Comparison of ENCODE assay signal across 10 cellular contexts in the genomic region with DNA sequence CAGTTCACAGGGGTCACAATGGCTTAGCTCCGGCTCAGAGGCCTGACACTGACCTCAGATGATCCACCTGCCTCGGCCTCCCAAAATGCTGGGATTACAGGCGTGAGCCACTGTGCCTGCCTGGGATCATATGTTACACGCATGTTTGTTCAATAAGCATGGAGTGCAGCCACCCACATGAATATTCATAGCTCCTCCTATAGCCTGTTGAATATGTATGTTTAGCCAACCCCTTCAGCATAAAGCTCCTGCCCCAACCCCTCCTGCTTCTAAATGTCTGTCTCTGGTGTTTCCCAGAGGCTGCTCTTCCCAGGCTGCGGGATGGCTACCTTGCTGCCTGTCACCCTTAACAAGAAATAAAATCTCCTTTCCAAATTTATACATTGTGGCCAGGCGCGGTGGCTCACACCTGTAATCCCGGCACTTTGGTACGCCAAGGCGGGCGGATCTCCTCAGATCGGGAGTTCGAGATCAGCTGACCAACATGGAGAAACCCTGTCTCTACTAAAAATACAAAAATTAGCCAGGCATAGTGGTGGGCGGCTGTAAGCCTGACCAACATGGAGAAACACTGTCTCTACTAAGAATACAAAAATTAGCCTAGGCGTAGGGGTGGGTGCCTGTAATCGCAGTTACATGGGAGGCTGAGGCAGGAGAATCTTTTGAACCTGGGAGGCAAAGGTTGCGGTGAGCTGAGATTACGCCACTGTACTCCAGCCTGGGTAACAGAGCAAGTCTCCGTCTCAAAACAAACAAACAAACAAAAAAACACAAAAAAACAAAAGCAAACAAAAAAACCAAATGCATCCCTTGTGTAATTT. TPM values are rescaled to one million over a fixed set of nuclear protein-coding genes. Genes with fewer than 3 reads are reported as not detected.
DNase-seq lines count a peak whose midpoint lies in the region; ATAC-seq, FAIRE-seq and TF ChIP-seq lines count a peak whose summit lies in the region.
"Had no signal": no experiment of that assay in that cellular context is flagged by ENCODE, and none has a peak within 500 bp of the region (broad histone marks: within the 10 kb centered on the region; RNA-seq: fewer than 3 reads in every experiment).

No MANE protein-coding gene starts in this region.

- H3K9me3 Mint-ChIP-seq in activated naive CD8-positive, alpha-beta T cell treated with anti-CD3 and anti-CD28 coated beads for 36 hours, result no peaks in the 10 kb centered on the region
- no peaks in the 10 kb centered on the region for H3K9me3 Mint-ChIP-seq in naive thymus-derived CD8-positive, alpha-beta T cell

- H3K27me3 Mint-ChIP-seq in activated naive CD8-positive, alpha-beta T cell treated with anti-CD3 and anti-CD28 coated beads for 36 hours, result no peaks in the 10 kb centered on the region
- no peaks in the 10 kb centered on the region for H3K27me3 Mint-ChIP-seq in naive thymus-derived CD8-positive, alpha-beta T cell

- no peak overlapping the region for H3K27ac ChIP-seq in AG04450 (ENCODE audit: low read depth, low read length)

- no peaks in the 10 kb centered on the region for H3K36me3 Mint-ChIP-seq in activated naive CD8-positive, alpha-beta T cell treated with anti-CD3 and anti-CD28 coated beads for 36 hours
- H3K36me3 Mint-ChIP-seq in naive thymus-derived CD8-positive, alpha-beta T cell, result peaks cover 0 to 13% (median 0%) of the 10 kb centered on the region in 3 donors

- no peaks in the 10 kb centered on the region for H3K9me3 ChIP-seq in AG04450 (ENCODE audit: control insufficient read depth, insufficient read depth, low read length)

- H3K4me3 ChIP-seq in AG04450 (ENCODE audit: low read depth, low read length), result peak overlapping the region; percentile 29; the same call in 1 of the 2 replicates

- peaks cover 35% of the 10 kb centered on the region for H3K4me1 Mint-ChIP-seq in activated naive CD8-positive, alpha-beta T cell treated with anti-CD3 and anti-CD28 coated beads for 36 hours
- peaks cover 14 to 56% (median 46%) of the 10 kb centered on the region in 4 donors for H3K4me1 Mint-ChIP-seq in naive thymus-derived CD8-positive, alpha-beta T cell

- H3K27ac Mint-ChIP-seq in activated naive CD8-positive, alpha-beta T cell treated with anti-CD3 and anti-CD28 coated beads for 36 hours, result peak overlapping the region; percentile 70
- peak overlapping the region; percentile 74 to 94 (median 86) for H3K27ac Mint-ChIP-seq in naive thymus-derived CD8-positive, alpha-beta T cell

- TF ChIP-seq CTCF in AG04450 (IDR thresholded peaks at IDR 0.05; ENCODE audit: low read depth, low read length), result no peak

- no peak for ATAC-seq in naive thymus-derived CD8-positive, alpha-beta T cell
- ATAC-seq in HG03280 (IDR thresholded peaks at IDR 0.05; ENCODE audit: unreplicated experiment) (no peak), GM21717 (IDR thresholded peaks at IDR 0.05; ENCODE audit: unreplicated experiment) (no peak)

- H3K27me3 ChIP-seq in AG04450 (ENCODE audit: control insufficient read depth, insufficient read depth, low read length), result no peaks in the 10 kb centered on the region

- H3K4me3 Mint-ChIP-seq in activated naive CD8-positive, alpha-beta T cell treated with anti-CD3 and anti-CD28 coated beads for 36 hours, result peak overlapping the region; percentile 71
- H3K4me3 Mint-ChIP-seq in naive thymus-derived CD8-positive, alpha-beta T cell, result peak overlapping the region; percentile 64 to 95 (median 82)

- POLR2A ChIA-PET in AG04450 (lab: Yijun Ruan, JAX), result no interaction called here
- POLR2A ChIA-PET in naive thymus-derived CD8-positive, alpha-beta T cell (lab: Charles Lee), result interaction anchor here (1.0 to 2.4 kb wide), 2 partner anchors 17 to 52 kb away, joined by 3 to 7 read pairs; no protein-coding TSS in a partner anchor

- peak; percentile 5 for FAIRE-seq in GM18507 (lab: Jason Lieb, UNC)

- CTCF ChIA-PET in AG04450 (lab: Charles Lee), result no interaction called here

- DNase-seq in AG04450 (ENCODE audit: low read depth, low spot score) (no peak), GM18507 (ENCODE audit: extremely low spot score, insufficient read length, low read depth) (no peak), DMS153 (lab: John Stamatoyannopoulos, UW) (no peak), hippocampal formation (lab: John Stamatoyannopoulos, UW) (no peak)
- DNase-seq in activated naive CD8-positive, alpha-beta T cell treated with anti-CD3 and anti-CD28 coated beads for 36 hours, result no peak
- no peak for DNase-seq in naive thymus-derived CD8-positive, alpha-beta T cell
- DNase-seq: DMS79 treated with DMSO at 0.1 percent for 48 hours, NCI-H1092 treated with DMSO at 0.1 percent for 48 hours had no signal

RNA-seq across cellular contexts. Expression of gene APOBEC3F, which starts 1.1 kb away (rescaled TPM):
- 7.9 and 9.8 TPM in 2 replicates for polyA plus RNA-seq in AG04450 (2011; rRNA removed)
- 14.0 and 19.0 TPM in 2 replicates for polyA minus RNA-seq in AG04450 (2011; rRNA and poly(A)+ RNA removed)
- 10 to 100 TPM; 19.4 to 20.4 TPM for total RNA-seq in activated naive CD8-positive, alpha-beta T cell treated with anti-CD3 and anti-CD28 coated beads for 36 hours
- total RNA-seq in naive thymus-derived CD8-positive, alpha-beta T cell, result 10 to 100 TPM; 22.2 to 24.3 TPM
- polyA plus RNA-seq in naive thymus-derived CD8-positive, alpha-beta T cell, result 10 to 100 TPM in 1 of 3 donors, 1 to 10 TPM in 2; 7.0 to 10.1 (median 8.4) TPM

RNA-seq across cellular contexts. Expression of gene APOBEC3D, which starts 18.6 kb away (rescaled TPM):
- 0.73 and 1.4 TPM in 2 replicates for polyA plus RNA-seq in AG04450 (2011; rRNA removed)
- polyA minus RNA-seq in AG04450 (2011; rRNA and poly(A)+ RNA removed), result 0.87 and 1.0 TPM in 2 replicates
- 10 to 100 TPM; 23.1 to 24.1 TPM for total RNA-seq in activated naive CD8-positive, alpha-beta T cell treated with anti-CD3 and anti-CD28 coated beads for 36 hours
- 10 to 100 TPM in 1 of 2 experiments, 1 to 10 TPM in 1; 9.6 to 11.0 TPM for total RNA-seq in naive thymus-derived CD8-positive, alpha-beta T cell
- 1 to 10 TPM; 5.2 to 7.1 (median 6.0) TPM for polyA plus RNA-seq in naive thymus-derived CD8-positive, alpha-beta T cell

RNA-seq across cellular contexts. Expression of gene APOBEC3C, which starts 25.5 kb away (rescaled TPM):
- polyA plus RNA-seq in AG04450 (2011; rRNA removed), result 35.5 and 41.3 TPM in 2 replicates
- polyA minus RNA-seq in AG04450 (2011; rRNA and poly(A)+ RNA removed), result 31.8 and 33.4 TPM in 2 replicates
- total RNA-seq in activated naive CD8-positive, alpha-beta T cell treated with anti-CD3 and anti-CD28 coated beads for 36 hours, result 10 to 100 TPM; 61.6 to 63.1 TPM
- total RNA-seq in naive thymus-derived CD8-positive, alpha-beta T cell, result 10 to 100 TPM; 24.3 to 26.9 TPM
- polyA plus RNA-seq in naive thymus-derived CD8-positive, alpha-beta T cell, result 100 to 1,000 TPM in 1 of 3 donors, 10 to 100 TPM in 2; 64.7 to 119 (median 66.5) TPM

RNA-seq across cellular contexts. Expression of gene APOBEC3G, which starts 37.6 kb away (rescaled TPM):
- polyA plus RNA-seq in AG04450 (2011; rRNA removed), result 11.0 and 12.2 TPM in 2 replicates
- polyA minus RNA-seq in AG04450 (2011; rRNA and poly(A)+ RNA removed), result 10.4 and 11.4 TPM in 2 replicates
- total RNA-seq in activated naive CD8-positive, alpha-beta T cell treated with anti-CD3 and anti-CD28 coated beads for 36 hours, result 10 to 100 TPM; 44.2 to 44.3 TPM
- total RNA-seq in naive thymus-derived CD8-positive, alpha-beta T cell, result 10 to 100 TPM; 24.3 to 27.4 TPM
- 100 to 1,000 TPM in 1 of 3 donors, 10 to 100 TPM in 2; 30.6 to 113 (median 38.7) TPM for polyA plus RNA-seq in naive thymus-derived CD8-positive, alpha-beta T cell

RNA-seq across cellular contexts. Expression of gene APOBEC3B, which starts 57.4 kb away (rescaled TPM):
- 12.5 TPM in 2 replicates for polyA plus RNA-seq in AG04450 (2011; rRNA removed)
- 11.4 and 12.7 TPM in 2 replicates for polyA minus RNA-seq in AG04450 (2011; rRNA and poly(A)+ RNA removed)
- 1 to 10 TPM; 3.4 TPM for total RNA-seq in activated naive CD8-positive, alpha-beta T cell treated with anti-CD3 and anti-CD28 coated beads for 36 hours
- under 1 TPM in 1 of 2 experiments, not detected in 1; 0.47 TPM for total RNA-seq in naive thymus-derived CD8-positive, alpha-beta T cell
- polyA plus RNA-seq in naive thymus-derived CD8-positive, alpha-beta T cell, result under 1 TPM in 1 of 3 donors, not detected in 2; 0.14 TPM
